ENCODE assay signal across 22 cellular contexts in genomic region chr4:184955116-184955515, GRCh38.
"Had no signal": no experiment of that assay in that cellular context is flagged by ENCODE, and none has a peak within 500 bp of the region (broad histone marks: within the 10 kb centered on the region; RNA-seq: fewer than 3 reads in every experiment).

No MANE protein-coding gene starts in this region.

- H3K4me3 Mint-ChIP-seq: activated CD4-positive, alpha-beta memory T cell treated with anti-CD3 and anti-CD28 coated beads, Interleukin-2, amount 10 ng/mL, durations not matched to agents 7 days and 5 days; activated CD4-positive, alpha-beta T cell treated with anti-CD3 and anti-CD28 coated beads, Interleukin-2, amount 10 ng/mL, durations not matched to agents 7 days and 5 days; activated naive CD8-positive, alpha-beta T cell; activated T-cell treated with anti-CD3 and anti-CD28 coated beads, Interleukin-2, amount 50 U/mL, for 4 hours; activated T-helper 17 cell treated with anti-CD3 and anti-CD28 coated beads, Interleukin-2, amount 50 U/mL, for 72 hours; WTC11 had no signal

- H3K4me3 ChIP-seq: adrenal gland, body of pancreas, esophagus squamous epithelium had no signal

- ATAC-seq: activated T-cell treated with anti-CD3 and anti-CD28 coated beads, Interleukin-2, amount 50 U/mL, for 4 hours; activated T-helper 17 cell treated with anti-CD3 and anti-CD28 coated beads, Interleukin-2, amount 50 U/mL, for 72 hours; body of pancreas; WTC11 had no signal

- H3K27ac ChIP-seq: adrenal gland, body of pancreas, epithelial cell of prostate, esophagus squamous epithelium, VCaP had no signal

- H3K27me3 Mint-ChIP-seq: activated CD4-positive, alpha-beta T cell treated with anti-CD3 and anti-CD28 coated beads, Interleukin-2, amount 10 ng/mL, durations not matched to agents 7 days and 5 days had no signal

- H3K27me3 ChIP-seq: body of pancreas had no signal

- H3K4me1 ChIP-seq: adrenal gland, body of pancreas had no signal

- H3K36me3 Mint-ChIP-seq: activated naive CD8-positive, alpha-beta T cell; WTC11 had no signal

- DNase-seq: activated CD4-positive, alpha-beta memory T cell treated with anti-CD3 and anti-CD28 coated beads, Interleukin-2, amount 10 ng/mL, durations not matched to agents 7 days and 5 days; activated CD4-positive, alpha-beta T cell treated with anti-CD3 and anti-CD28 coated beads for 1 hour; activated CD4-positive, alpha-beta T cell treated with anti-CD3 and anti-CD28 coated beads for 4 hours; activated CD4-positive, alpha-beta T cell treated with anti-CD3 and anti-CD28 coated beads, Interleukin-2, amount 10 ng/mL, durations not matched to agents 7 days and 5 days; activated CD4-positive, alpha-beta T cell treated with anti-CD3 and anti-CD28 coated beads, Interleukin-2, amount 50 U/mL, for 4 hours; activated effector memory CD4-positive, alpha-beta T cell treated with Interleukin-2 at 50 U/mL for 16 hours; activated gamma-delta T cell treated with Interleukin-2 at 50 U/mL for 16 hours; activated naive CD4-positive, alpha-beta T cell treated with anti-CD3 and anti-CD28 coated beads, Interleukin-2, amount 50 U/mL, for 16 hours; activated naive CD4-positive, alpha-beta T cell treated with Interleukin-2 at 50 U/mL for 16 hours; activated T-cell treated with anti-CD3 and anti-CD28 coated beads, Interleukin-2, amount 50 U/mL, for 4 hours; amygdala; body of pancreas; caudate nucleus; effector CD8-positive, alpha-beta T cell; esophagus squamous epithelium; T-helper 2 cell had no signal

- H3K36me3 ChIP-seq: adrenal gland, esophagus squamous epithelium had no signal

- H3K4me1 Mint-ChIP-seq: activated CD4-positive, alpha-beta memory T cell treated with anti-CD3 and anti-CD28 coated beads, Interleukin-2, amount 10 ng/mL, durations not matched to agents 7 days and 5 days; activated T-helper 17 cell treated with anti-CD3 and anti-CD28 coated beads, Interleukin-2, amount 50 U/mL, for 72 hours; WTC11 had no signal

- H3K27ac Mint-ChIP-seq: activated CD4-positive, alpha-beta memory T cell treated with anti-CD3 and anti-CD28 coated beads, Interleukin-2, amount 10 ng/mL, durations not matched to agents 7 days and 5 days; activated CD4-positive, alpha-beta T cell treated with anti-CD3 and anti-CD28 coated beads, Interleukin-2, amount 10 ng/mL, durations not matched to agents 7 days and 5 days; activated naive CD8-positive, alpha-beta T cell; activated T-helper 17 cell treated with anti-CD3 and anti-CD28 coated beads, Interleukin-2, amount 50 U/mL, for 72 hours; WTC11 had no signal

- H3K9me3 ChIP-seq: adrenal gland, body of pancreas, esophagus squamous epithelium had no signal

- H3K9me3 Mint-ChIP-seq: activated CD4-positive, alpha-beta memory T cell treated with anti-CD3 and anti-CD28 coated beads, Interleukin-2, amount 10 ng/mL, durations not matched to agents 7 days and 5 days; activated CD4-positive, alpha-beta T cell treated with anti-CD3 and anti-CD28 coated beads, Interleukin-2, amount 10 ng/mL, durations not matched to agents 7 days and 5 days; activated T-cell treated with anti-CD3 and anti-CD28 coated beads, Interleukin-2, amount 50 U/mL, for 4 hours; activated T-helper 17 cell treated with anti-CD3 and anti-CD28 coated beads, Interleukin-2, amount 50 U/mL, for 72 hours; WTC11 had no signal
